ENCODE assay signal across 9 cellular contexts in genomic region chr16:73713817-73714495, GRCh38.
DNase-seq lines count a peak whose midpoint lies in the region; ATAC-seq, FAIRE-seq and TF ChIP-seq lines count a peak whose summit lies in the region.
"Had no signal": no experiment of that assay in that cellular context is flagged by ENCODE, and none has a peak within 500 bp of the region (broad histone marks: within the 10 kb centered on the region; RNA-seq: fewer than 3 reads in every experiment).

No MANE protein-coding gene starts in this region.

- no peak overlapping the region for H3K9ac ChIP-seq in SU-DHL-6 (ENCODE audit: low read length)

- ATAC-seq in HG02610 (IDR thresholded peaks at IDR 0.05; ENCODE audit: unreplicated experiment) (no peak), HG03095 (IDR thresholded peaks at IDR 0.05; ENCODE audit: unreplicated experiment) (no peak)

- H3K27me3 ChIP-seq in SU-DHL-6 (ENCODE audit: low read length): no peaks in the 10 kb centered on the region

- no peaks in the 10 kb centered on the region for H3K9me3 ChIP-seq in SU-DHL-6 (ENCODE audit: insufficient read depth, low read length)

- H3K4me3 ChIP-seq in AG04449 (ENCODE audit: low read depth, low read length) (no peak overlapping the region), SU-DHL-6 (ENCODE audit: insufficient read depth, low read length, poor library complexity, severe bottlenecking) (no peak overlapping the region)
- H3K4me3 ChIP-seq: SK-N-MC had no signal

- DNase-seq in AG04449 (ENCODE audit: low read depth, low spot score) (no peak), H54 (ENCODE audit: insufficient read length, low spot score) (peak; percentile 14), kidney tubule cell (ENCODE audit: low spot score) (peak; percentile 31), urothelium cell line (ENCODE audit: low spot score) (no peak)
- no peak for DNase-seq in stimulated activated CD4-positive, alpha-beta T cell treated with anti-CD3 and anti-CD28 coated beads, Interleukin-12 subunit alpha, Interleukin-12 subunit beta, amount 100 ng/mL, for 4 hours

- no peak overlapping the region for H2AFZ ChIP-seq in SU-DHL-6 (ENCODE audit: low read depth, low read length, severe bottlenecking)

- TF ChIP-seq POLR2A in H54 (IDR thresholded peaks at IDR 0.05; ENCODE audit: low read depth, low read length): no peak

- no peaks in the 10 kb centered on the region for H3K9me2 ChIP-seq in SU-DHL-6 (replicated peaks; ENCODE audit: insufficient read depth, low read length)

- CTCF ChIA-PET in AG04449 (lab: Yijun Ruan, JAX): interaction anchor here (1.4 kb wide), 1 partner anchor 164 kb away, joined by 3 read pairs; no protein-coding TSS in a partner anchor

- peak; percentile 21 for TF ChIP-seq CTCF in AG04449 (IDR thresholded peaks at IDR 0.05; ENCODE audit: insufficient read depth, low read length, missing control alignments)
- TF ChIP-seq CTCF in SU-DHL-6 (IDR thresholded peaks at IDR 0.05; ENCODE audit: insufficient read depth, low read length, poor library complexity, severe bottlenecking): peak; percentile 17

- H3K36me3 ChIP-seq in SU-DHL-6 (ENCODE audit: low read length): no peaks in the 10 kb centered on the region

- H3K27ac ChIP-seq in SU-DHL-6 (ENCODE audit: low read depth, low read length): no peak overlapping the region
- H3K27ac ChIP-seq: SK-N-MC had no signal

- POLR2A ChIA-PET in AG04449 (lab: Yijun Ruan, JAX): no interaction called here

- no peak overlapping the region for H3K4me2 ChIP-seq in SU-DHL-6 (ENCODE audit: low read depth, low read length, poor library complexity, severe bottlenecking)

- H3K79me2 ChIP-seq in SU-DHL-6 (ENCODE audit: insufficient read depth, low read length): no peaks in the 10 kb centered on the region

- no peaks in the 10 kb centered on the region for H4K20me1 ChIP-seq in SU-DHL-6 (ENCODE audit: low read depth, low read length)

- no peaks in the 10 kb centered on the region for H3F3A ChIP-seq in SU-DHL-6 (ENCODE audit: insufficient read depth)

- FAIRE-seq in H54 (lab: Jason Lieb, UNC): no peak
- FAIRE-seq in urothelium cell line (lab: Jason Lieb, UNC): no peak

Comparison
In these comparisons a context has a peak if more than half of its experiments do, and no peak if none do; other contexts are left out.
1. DNase-seq: peak in H54 (single experiment) and kidney tubule cell (single experiment); none in AG04449 (single experiment), stimulated activated CD4-positive, alpha-beta T cell treated with anti-CD3 and anti-CD28 coated beads, Interleukin-12 subunit alpha, Interleukin-12 subunit beta, amount 100 ng/mL, for 4 hours (single experiment) and urothelium cell line (single experiment).